18 cellular contexts compared by ENCODE assay signal in genomic region chr11:115980747-115981475, GRCh38.
"Had no signal": no experiment of that assay in that cellular context is flagged by ENCODE, and none has a peak within 500 bp of the region (broad histone marks: within the 10 kb centered on the region; RNA-seq: fewer than 3 reads in every experiment).

No MANE protein-coding gene starts in this region.

- H3K36me3 Mint-ChIP-seq: naive thymus-derived CD8-positive, alpha-beta T cell had no signal

- H3K27ac ChIP-seq: colonic mucosa, foreskin keratinocyte, parathyroid adenoma, prostate gland had no signal

- H3K4me1 ChIP-seq: colonic mucosa, foreskin keratinocyte, parathyroid adenoma, prostate gland had no signal

- H3K9me3 ChIP-seq: colonic mucosa, mucosa of descending colon, prostate gland, sigmoid colon had no signal

- H3K27ac Mint-ChIP-seq: endodermal cell; naive thymus-derived CD8-positive, alpha-beta T cell had no signal

- H3K9me3 Mint-ChIP-seq: endodermal cell had no signal

- DNase-seq: colonic mucosa; dermis blood vessel endothelial cell; effector CD4-positive, alpha-beta T cell; endodermal cell; erythroblast; foreskin keratinocyte; left colon; mammary epithelial cell; mucosa of descending colon; naive thymus-derived CD8-positive, alpha-beta T cell; occipital lobe; small intestine; stimulated activated CD4-positive, alpha-beta T cell treated with anti-CD3 and anti-CD28 coated beads, Interleukin-12 subunit alpha, Interleukin-12 subunit beta, amount 100 ng/mL, for 4 hours; stimulated activated naive CD4-positive, alpha-beta T cell; trophoblast cell had no signal

- H3K4me3 ChIP-seq: colonic mucosa, mucosa of descending colon, prostate gland, sigmoid colon had no signal

- H3K79me2 ChIP-seq: parathyroid adenoma had no signal

- H2AFZ ChIP-seq: parathyroid adenoma had no signal

- H3K4me3 Mint-ChIP-seq: endodermal cell; naive thymus-derived CD8-positive, alpha-beta T cell had no signal

- ATAC-seq: foreskin keratinocyte; left colon; mucosa of descending colon; naive thymus-derived CD8-positive, alpha-beta T cell had no signal

- H3K9ac ChIP-seq: parathyroid adenoma had no signal

- H3K27me3 ChIP-seq: colonic mucosa, foreskin keratinocyte, sigmoid colon had no signal

- H3K36me3 ChIP-seq: colonic mucosa, prostate gland, sigmoid colon had no signal
